ENCODE assay signal across 8 cellular contexts in genomic region chr7:102749323-102749786, GRCh38. TPM values are rescaled to one million over a fixed set of nuclear protein-coding genes. Genes with fewer than 3 reads are reported as not detected.
DNase-seq lines count a peak whose midpoint lies in the region; ATAC-seq and TF ChIP-seq lines count a peak whose summit lies in the region.
"Not testable (repeated sequence)": the region's sequence is repeated elsewhere in the genome, so short reads cannot be mapped to it uniquely, and the experiment has no call there.

No MANE protein-coding gene starts in this region.

- dilution Hi-C loops in mammary epithelial cell (cut with HindIII; ENCODE audit: low sequenced_read_pairs): not testable (repeated sequence)

- CTCF ChIA-PET in mammary epithelial cell (lab: Charles Lee; ENCODE audit: low non-redundant PET): interaction anchor here (0.7 kb wide), 1 partner anchor 126 kb away, joined by 6 read pairs; no protein-coding TSS in a partner anchor

- H4K20me1 ChIP-seq in KMS-11 (ENCODE audit: insufficient read depth); mammary epithelial cell (ENCODE audit: insufficient read depth, low read length): not testable (repeated sequence)

- H3K79me2 ChIP-seq in KMS-11 (ENCODE audit: insufficient read depth, low read depth): not testable (repeated sequence)
- peaks cover 15% of the 10 kb centered on the region for H3K79me2 ChIP-seq in mammary epithelial cell (ENCODE audit: insufficient read depth, low read length)

- H3K9ac ChIP-seq in KMS-11 (peak overlapping the region; percentile 41; the same call in 1 of the 2 replicates), mammary epithelial cell (ENCODE audit: insufficient read depth, low read length) (peak overlapping the region; percentile 49)

- peaks cover 17% of the 10 kb centered on the region for H3K4me1 Mint-ChIP-seq in activated CD4-positive, alpha-beta T cell treated with anti-CD3 and anti-CD28 coated beads, Interleukin-2, amount 10 ng/mL, durations not matched to agents 24 days and 14 days
- not testable (repeated sequence) for H3K4me1 Mint-ChIP-seq in glutamatergic neuron (ENCODE audit: low read depth, unreplicated experiment)

- intact Hi-C loops in activated CD4-positive, alpha-beta T cell treated with anti-CD3 and anti-CD28 coated beads, Interleukin-2, amount 10 ng/mL, durations not matched to agents 24 days and 14 days (cut with micrococcal nuclease): not testable (repeated sequence)
- intact Hi-C loops in mammary epithelial cell (cut with micrococcal nuclease): loop anchor here (5.0 kb wide), 1 partner anchor 323 kb away; the partner anchor contains the start of gene FBXL13

- DNase-seq in activated CD4-positive, alpha-beta T cell treated with anti-CD3 and anti-CD28 coated beads, Interleukin-2, amount 10 ng/mL, durations not matched to agents 24 days and 14 days; mammary epithelial cell; glutamatergic neuron; skeletal muscle cell (ENCODE audit: low read depth): not testable (repeated sequence)

- TSS peak; percentile 33 for BruUV-seq in mammary epithelial cell (replicated peaks; lab: Mats Ljungman, UMichigan)

- not testable (repeated sequence) for H3K9me3 Mint-ChIP-seq in activated CD4-positive, alpha-beta T cell treated with anti-CD3 and anti-CD28 coated beads, Interleukin-2, amount 10 ng/mL, durations not matched to agents 24 days and 14 days; glutamatergic neuron (ENCODE audit: unreplicated experiment)

- not testable (repeated sequence) for H3K27me3 Mint-ChIP-seq in activated CD4-positive, alpha-beta T cell treated with anti-CD3 and anti-CD28 coated beads, Interleukin-2, amount 10 ng/mL, durations not matched to agents 24 days and 14 days; glutamatergic neuron (ENCODE audit: unreplicated experiment)

- H2AFZ ChIP-seq in KMS-11 (ENCODE audit: low read depth) (peak overlapping the region; percentile 72), mammary epithelial cell (ENCODE audit: low read depth, low read length) (peak overlapping the region; percentile 95)

- in situ Hi-C loops in mammary epithelial cell (cut with MboI; ENCODE audit: low sequenced_read_pairs in 2 of 2): not testable (repeated sequence)

- H3K27me3 ChIP-seq in KMS-11 (ENCODE audit: insufficient read depth, low read depth); mammary epithelial cell (ENCODE audit: insufficient read depth, low read length); mononuclear cell (ENCODE audit: insufficient read depth, low read length): not testable (repeated sequence)

- peak overlapping the region; percentile 51 for H3K4me2 ChIP-seq in KMS-11
- H3K4me2 ChIP-seq in mammary epithelial cell (ENCODE audit: insufficient read depth, low read depth, low read length): peak overlapping the region; percentile 73

- WGBS in mammary epithelial cell (ENCODE audit: low coverage, missing lambda C conversion rate): 24% methylated on average over 5 of the region's 38 CpGs

- H3K4me1 ChIP-seq in KMS-11 (ENCODE audit: low read depth, poor library complexity, severe bottlenecking) (peaks cover 19% of the 10 kb centered on the region), mononuclear cell (ENCODE audit: insufficient read depth, low read length) (peaks cover 17% of the 10 kb centered on the region)
- not testable (repeated sequence) for H3K4me1 ChIP-seq in mammary epithelial cell (ENCODE audit: insufficient read depth, low read length)

- H3K4me3 Mint-ChIP-seq in activated CD4-positive, alpha-beta T cell treated with anti-CD3 and anti-CD28 coated beads, Interleukin-2, amount 10 ng/mL, durations not matched to agents 24 days and 14 days: peak overlapping the region; percentile 83
- H3K4me3 Mint-ChIP-seq in glutamatergic neuron (ENCODE audit: unreplicated experiment): peak overlapping the region; percentile 89

- H3K4me3 ChIP-seq in KMS-11 (IDR thresholded peaks at IDR 0.05; ENCODE audit: insufficient read depth, low read depth, low read length): not testable (repeated sequence)
- H3K4me3 ChIP-seq in mammary epithelial cell (replicated peaks in 1 of 3; ENCODE audit: insufficient read depth in 1 of 3, low read depth in 2 of 3, low read length in 3 of 3): peak overlapping the region; percentile 53 to 79 (median 59)
- peak overlapping the region; percentile 51 for H3K4me3 ChIP-seq in mononuclear cell (ENCODE audit: low read length)
- H3K4me3 ChIP-seq in skeletal muscle cell (ENCODE audit: low read depth, low read length): peak overlapping the region; percentile 60

- H3K27ac Mint-ChIP-seq in activated CD4-positive, alpha-beta T cell treated with anti-CD3 and anti-CD28 coated beads, Interleukin-2, amount 10 ng/mL, durations not matched to agents 24 days and 14 days: peak overlapping the region; percentile 95
- not testable (repeated sequence) for H3K27ac Mint-ChIP-seq in glutamatergic neuron (ENCODE audit: unreplicated experiment)

- peak; percentile 3 for ATAC-seq in GM19324 (IDR thresholded peaks at IDR 0.05; ENCODE audit: low FRiP score, unreplicated experiment)

- not testable (repeated sequence) for H3K9me3 ChIP-seq in mammary epithelial cell (replicated peaks; ENCODE audit: insufficient read depth, low read length); mononuclear cell (ENCODE audit: low read depth, low read length)

- H3K36me3 Mint-ChIP-seq in activated CD4-positive, alpha-beta T cell treated with anti-CD3 and anti-CD28 coated beads, Interleukin-2, amount 10 ng/mL, durations not matched to agents 24 days and 14 days (ENCODE audit: low read depth); glutamatergic neuron (ENCODE audit: unreplicated experiment): not testable (repeated sequence)

- not testable (repeated sequence) for TF ChIP-seq CTCF in 22Rv1 (IDR thresholded peaks at IDR 0.05); KMS-11 (conservative IDR thresholded peaks at IDR 0.05; ENCODE audit: low read depth, low read length); mammary epithelial cell (conservative IDR thresholded peaks at IDR 0.05 in 1 of 2, IDR thresholded peaks at IDR 0.05 in 1 of 2; ENCODE audit: extremely low read depth in 1 of 2, insufficient read depth in 1 of 2, low read depth in 1 of 2, low read length in 2 of 2); glutamatergic neuron (IDR thresholded peaks at IDR 0.05; ENCODE audit: partially characterized antibody, unreplicated experiment)

- not testable (repeated sequence) for H3K36me3 ChIP-seq in KMS-11 (ENCODE audit: insufficient read depth); mammary epithelial cell (ENCODE audit: insufficient read depth, low read length)

- H3K27ac ChIP-seq in 22Rv1: peak overlapping the region; percentile 87
- not testable (repeated sequence) for H3K27ac ChIP-seq in KMS-11; mammary epithelial cell (ENCODE audit: insufficient read depth, low read depth, low read length)

RNA-seq across cellular contexts. Expression of gene FAM185A, which starts 0.6 kb away (rescaled TPM):
- total RNA-seq in activated CD4-positive, alpha-beta T cell treated with anti-CD3 and anti-CD28 coated beads, Interleukin-2, amount 10 ng/mL, durations not matched to agents 24 days and 14 days: 7.9 and 9.3 TPM in 2 replicates
- total RNA-seq in mammary epithelial cell (10 to 100 TPM in 1 of 2 donors, 1 to 10 TPM in 1; 8.9 to 13.8 TPM), glutamatergic neuron (ENCODE audit: unreplicated experiment) (8.5 TPM), mononuclear cell (4.1 TPM)
- polyA plus RNA-seq in mammary epithelial cell: 4.5 TPM
- polyA minus RNA-seq in mammary epithelial cell: 11.3 TPM
